21 cellular contexts compared by ENCODE assay signal in the genomic region with DNA sequence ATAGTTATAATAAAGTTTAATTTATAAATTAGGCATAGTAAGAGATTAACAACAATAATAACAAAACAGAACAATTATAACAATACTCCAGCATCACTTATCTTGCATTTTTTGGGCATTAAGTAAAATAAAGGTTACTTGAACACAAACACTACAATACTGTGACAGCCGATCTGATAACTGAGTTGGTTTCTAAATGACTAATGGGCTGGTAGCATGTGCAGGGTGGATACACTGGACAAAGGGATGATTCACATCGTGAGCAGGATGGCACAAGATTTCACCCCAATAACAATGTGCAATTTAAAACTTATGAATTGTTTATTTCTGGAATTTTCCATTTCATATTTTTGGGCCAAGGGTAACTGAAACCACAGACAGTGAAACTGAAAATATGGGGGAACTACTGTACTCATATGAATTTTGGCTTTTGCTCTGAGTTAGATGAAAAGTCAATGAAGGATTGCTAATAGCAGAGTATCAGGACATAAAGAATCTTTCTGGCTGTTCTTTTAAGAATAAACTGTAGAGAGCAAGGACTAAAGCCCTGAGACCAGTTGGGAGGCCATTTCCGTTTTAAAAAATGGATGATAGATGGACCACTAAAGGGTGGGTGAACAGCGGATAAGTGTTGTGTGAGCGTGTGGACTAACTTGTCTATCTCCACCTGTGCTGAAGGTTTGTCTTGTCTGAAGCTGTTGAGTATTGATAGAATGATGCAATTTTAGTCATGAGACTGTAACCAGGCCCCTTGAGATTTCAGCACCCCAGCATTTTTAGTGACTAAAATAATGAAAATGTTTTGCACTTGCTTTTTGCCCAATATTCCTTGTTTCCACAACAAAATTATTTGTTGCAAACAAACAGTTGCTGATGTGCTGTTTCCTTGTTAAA. TPM values are rescaled to one million over a fixed set of nuclear protein-coding genes. Genes with fewer than 3 reads are reported as not detected.
DNase-seq lines count a peak whose midpoint lies in the region; ATAC-seq and TF ChIP-seq lines count a peak whose summit lies in the region.
"Had no signal": no experiment of that assay in that cellular context is flagged by ENCODE, and none has a peak within 500 bp of the region (broad histone marks: within the 10 kb centered on the region; RNA-seq: fewer than 3 reads in every experiment).

No MANE protein-coding gene starts in this region.

- intact Hi-C loops in activated CD8-positive, alpha-beta T cell treated with anti-CD3 and anti-CD28 coated beads for 36 hours (cut with micrococcal nuclease) = no loop called here

- no peak for DNase-seq in activated CD8-positive, alpha-beta T cell treated with anti-CD3 and anti-CD28 coated beads for 36 hours
- DNase-seq in activated CD8-positive, alpha-beta T cell treated with anti-CD3 and anti-CD28 coated beads, Interleukin-2, amount 10 ng/mL, durations not matched to agents 7 days and 5 days = no peak
- peak; percentile 18 for DNase-seq in T-helper 2 cell treated with Interferon-gamma antibody and Interleukin-4, amounts not matched to agents 5 μg/mL and 100 μg/mL, for 36 hours (ENCODE audit: low spot score)
- DNase-seq in pons (ENCODE audit: low spot score) (peak; percentile 3), NCI-H2081 (lab: John Stamatoyannopoulos, UW) (no peak), UCSD-AML1 (lab: John Stamatoyannopoulos, UW; ENCODE audit: unreplicated experiment) (no peak)
- DNase-seq: effector memory CD8-positive, alpha-beta T cell; gastrocnemius medialis; NCI-H1436; NCI-H446 treated with DMSO at 0.1 percent for 48 hours; retina had no signal

- H3K9me3 Mint-ChIP-seq in activated CD8-positive, alpha-beta T cell treated with anti-CD3 and anti-CD28 coated beads for 36 hours = no peaks in the 10 kb centered on the region
- no peaks in the 10 kb centered on the region for H3K9me3 Mint-ChIP-seq in activated CD8-positive, alpha-beta T cell treated with anti-CD3 and anti-CD28 coated beads, Interleukin-2, amount 10 ng/mL, durations not matched to agents 7 days and 5 days (ENCODE audit: insufficient read depth)
- no peaks in the 10 kb centered on the region for H3K9me3 Mint-ChIP-seq in T-helper 2 cell treated with Interferon-gamma antibody and Interleukin-4, amounts not matched to agents 5 μg/mL and 100 μg/mL, for 36 hours
- H3K9me3 Mint-ChIP-seq: central memory CD8-positive, alpha-beta T cell; effector memory CD8-positive, alpha-beta T cell; GM23338; IgD-negative memory B cell; neural crest cell had no signal

- POLR2A ChIA-PET in activated CD8-positive, alpha-beta T cell treated with anti-CD3 and anti-CD28 coated beads for 36 hours (lab: Charles Lee) = no interaction called here
- POLR2A ChIA-PET in activated CD8-positive, alpha-beta T cell treated with anti-CD3 and anti-CD28 coated beads, Interleukin-2, amount 10 ng/mL, durations not matched to agents 7 days and 5 days (lab: Charles Lee) = no interaction called here

- no peaks in the 10 kb centered on the region for H3K36me3 Mint-ChIP-seq in activated CD8-positive, alpha-beta T cell treated with anti-CD3 and anti-CD28 coated beads for 36 hours (ENCODE audit: low read depth)
- H3K36me3 Mint-ChIP-seq in activated CD8-positive, alpha-beta T cell treated with anti-CD3 and anti-CD28 coated beads, Interleukin-2, amount 10 ng/mL, durations not matched to agents 7 days and 5 days (ENCODE audit: low read depth) = no peaks in the 10 kb centered on the region
- H3K36me3 Mint-ChIP-seq in T-helper 2 cell treated with Interferon-gamma antibody and Interleukin-4, amounts not matched to agents 5 μg/mL and 100 μg/mL, for 36 hours (ENCODE audit: low read depth) = no peaks in the 10 kb centered on the region
- H3K36me3 Mint-ChIP-seq: activated naive CD8-positive, alpha-beta T cell had no signal

- ATAC-seq in activated CD8-positive, alpha-beta T cell treated with anti-CD3 and anti-CD28 coated beads for 36 hours = peak; percentile 45
- ATAC-seq in activated CD8-positive, alpha-beta T cell treated with anti-CD3 and anti-CD28 coated beads, Interleukin-2, amount 10 ng/mL, durations not matched to agents 7 days and 5 days = no peak
- ATAC-seq in HG02759 (IDR thresholded peaks at IDR 0.05; ENCODE audit: unreplicated experiment) (peak; percentile 59), GM18502 (IDR thresholded peaks at IDR 0.05; ENCODE audit: poor library complexity, unreplicated experiment) (no peak)
- ATAC-seq: effector memory CD8-positive, alpha-beta T cell; gastrocnemius medialis; GM23338 had no signal

- H3K27ac Mint-ChIP-seq in activated CD8-positive, alpha-beta T cell treated with anti-CD3 and anti-CD28 coated beads for 36 hours = no peak overlapping the region
- H3K27ac Mint-ChIP-seq in activated CD8-positive, alpha-beta T cell treated with anti-CD3 and anti-CD28 coated beads, Interleukin-2, amount 10 ng/mL, durations not matched to agents 7 days and 5 days = no peak overlapping the region
- no peak overlapping the region for H3K27ac Mint-ChIP-seq in T-helper 2 cell treated with Interferon-gamma antibody and Interleukin-4, amounts not matched to agents 5 μg/mL and 100 μg/mL, for 36 hours
- H3K27ac Mint-ChIP-seq: activated naive CD8-positive, alpha-beta T cell; effector memory CD8-positive, alpha-beta T cell; GM23338 had no signal

- TF ChIP-seq CTCF in activated CD8-positive, alpha-beta T cell treated with anti-CD3 and anti-CD28 coated beads for 36 hours (IDR thresholded peaks at IDR 0.05) = no peak

- peaks cover 12% of the 10 kb centered on the region for H3K4me1 Mint-ChIP-seq in activated CD8-positive, alpha-beta T cell treated with anti-CD3 and anti-CD28 coated beads for 36 hours (ENCODE audit: low read depth)
- peaks cover 3% of the 10 kb centered on the region for H3K4me1 Mint-ChIP-seq in activated CD8-positive, alpha-beta T cell treated with anti-CD3 and anti-CD28 coated beads, Interleukin-2, amount 10 ng/mL, durations not matched to agents 7 days and 5 days (ENCODE audit: low read depth)
- peaks cover 8% of the 10 kb centered on the region for H3K4me1 Mint-ChIP-seq in T-helper 2 cell treated with Interferon-gamma antibody and Interleukin-4, amounts not matched to agents 5 μg/mL and 100 μg/mL, for 36 hours (ENCODE audit: low read depth)
- H3K4me1 Mint-ChIP-seq: central memory CD8-positive, alpha-beta T cell; GM23338; neural crest cell had no signal

- CTCF ChIA-PET in activated CD8-positive, alpha-beta T cell treated with anti-CD3 and anti-CD28 coated beads for 36 hours (lab: Charles Lee) = no interaction called here
- CTCF ChIA-PET in activated CD8-positive, alpha-beta T cell treated with anti-CD3 and anti-CD28 coated beads, Interleukin-2, amount 10 ng/mL, durations not matched to agents 7 days and 5 days (lab: Charles Lee) = no interaction called here

- H3K27me3 Mint-ChIP-seq in activated CD8-positive, alpha-beta T cell treated with anti-CD3 and anti-CD28 coated beads for 36 hours = peaks cover 30% of the 10 kb centered on the region
- peaks cover 27% of the 10 kb centered on the region for H3K27me3 Mint-ChIP-seq in activated CD8-positive, alpha-beta T cell treated with anti-CD3 and anti-CD28 coated beads, Interleukin-2, amount 10 ng/mL, durations not matched to agents 7 days and 5 days (ENCODE audit: low read depth)
- H3K27me3 Mint-ChIP-seq in T-helper 2 cell treated with Interferon-gamma antibody and Interleukin-4, amounts not matched to agents 5 μg/mL and 100 μg/mL, for 36 hours (ENCODE audit: low read depth) = peaks cover 24% of the 10 kb centered on the region

- no peak overlapping the region for H3K4me3 Mint-ChIP-seq in activated CD8-positive, alpha-beta T cell treated with anti-CD3 and anti-CD28 coated beads for 36 hours
- H3K4me3 Mint-ChIP-seq in activated CD8-positive, alpha-beta T cell treated with anti-CD3 and anti-CD28 coated beads, Interleukin-2, amount 10 ng/mL, durations not matched to agents 7 days and 5 days = no peak overlapping the region
- H3K4me3 Mint-ChIP-seq in T-helper 2 cell treated with Interferon-gamma antibody and Interleukin-4, amounts not matched to agents 5 μg/mL and 100 μg/mL, for 36 hours = no peak overlapping the region
- H3K4me3 Mint-ChIP-seq: activated naive CD8-positive, alpha-beta T cell; central memory CD8-positive, alpha-beta T cell; effector memory CD8-positive, alpha-beta T cell; GM23338; neural crest cell had no signal

RNA-seq across cellular contexts. Expression of a gene that starts 8.2 kb away (rescaled TPM):
- total RNA-seq in activated CD8-positive, alpha-beta T cell treated with anti-CD3 and anti-CD28 coated beads for 36 hours = not detected
- total RNA-seq in activated CD8-positive, alpha-beta T cell treated with anti-CD3 and anti-CD28 coated beads, Interleukin-2, amount 10 ng/mL, durations not matched to agents 7 days and 5 days = not detected
- total RNA-seq: A673, gastrocnemius medialis, GM23338, mesenteric fat pad, neural crest cell, thoracic aorta had no signal

RNA-seq across cellular contexts. Expression of a gene that starts 32.1 kb away (rescaled TPM):
- not detected for total RNA-seq in activated CD8-positive, alpha-beta T cell treated with anti-CD3 and anti-CD28 coated beads for 36 hours
- not detected for total RNA-seq in activated CD8-positive, alpha-beta T cell treated with anti-CD3 and anti-CD28 coated beads, Interleukin-2, amount 10 ng/mL, durations not matched to agents 7 days and 5 days
- total RNA-seq: A673, gastrocnemius medialis, GM23338, mesenteric fat pad, neural crest cell, thoracic aorta had no signal

RNA-seq across cellular contexts. Expression of a gene that starts 37.6 kb away (rescaled TPM):
- 1 to 10 TPM; 1.3 TPM for total RNA-seq in activated CD8-positive, alpha-beta T cell treated with anti-CD3 and anti-CD28 coated beads for 36 hours
- total RNA-seq in activated CD8-positive, alpha-beta T cell treated with anti-CD3 and anti-CD28 coated beads, Interleukin-2, amount 10 ng/mL, durations not matched to agents 7 days and 5 days = not detected
- total RNA-seq: A673, gastrocnemius medialis, mesenteric fat pad, thoracic aorta had no signal

RNA-seq across cellular contexts. Expression of a gene that starts 40.0 kb away (rescaled TPM):
- not detected for total RNA-seq in activated CD8-positive, alpha-beta T cell treated with anti-CD3 and anti-CD28 coated beads for 36 hours
- not detected for total RNA-seq in activated CD8-positive, alpha-beta T cell treated with anti-CD3 and anti-CD28 coated beads, Interleukin-2, amount 10 ng/mL, durations not matched to agents 7 days and 5 days
- total RNA-seq: A673, gastrocnemius medialis, GM23338, mesenteric fat pad, neural crest cell, thoracic aorta had no signal

Comparison
In these comparisons a context has a peak if more than half of its experiments do, and no peak if none do; other contexts are left out.
1. ATAC-seq: peak in activated CD8-positive, alpha-beta T cell treated with anti-CD3 and anti-CD28 coated beads for 36 hours (single experiment) and HG02759 (single experiment); none in activated CD8-positive, alpha-beta T cell treated with anti-CD3 and anti-CD28 coated beads, Interleukin-2, amount 10 ng/mL, durations not matched to agents 7 days and 5 days (single experiment) and GM18502 (single experiment).
2. DNase-seq: peak in T-helper 2 cell treated with Interferon-gamma antibody and Interleukin-4, amounts not matched to agents 5 μg/mL and 100 μg/mL, for 36 hours (single experiment) and pons (single experiment); none in activated CD8-positive, alpha-beta T cell treated with anti-CD3 and anti-CD28 coated beads for 36 hours (single experiment), activated CD8-positive, alpha-beta T cell treated with anti-CD3 and anti-CD28 coated beads, Interleukin-2, amount 10 ng/mL, durations not matched to agents 7 days and 5 days (single experiment), NCI-H2081 (0 of 2) and UCSD-AML1 (single experiment).